ENCODE assay signal across 1 cellular context in the genomic region with DNA sequence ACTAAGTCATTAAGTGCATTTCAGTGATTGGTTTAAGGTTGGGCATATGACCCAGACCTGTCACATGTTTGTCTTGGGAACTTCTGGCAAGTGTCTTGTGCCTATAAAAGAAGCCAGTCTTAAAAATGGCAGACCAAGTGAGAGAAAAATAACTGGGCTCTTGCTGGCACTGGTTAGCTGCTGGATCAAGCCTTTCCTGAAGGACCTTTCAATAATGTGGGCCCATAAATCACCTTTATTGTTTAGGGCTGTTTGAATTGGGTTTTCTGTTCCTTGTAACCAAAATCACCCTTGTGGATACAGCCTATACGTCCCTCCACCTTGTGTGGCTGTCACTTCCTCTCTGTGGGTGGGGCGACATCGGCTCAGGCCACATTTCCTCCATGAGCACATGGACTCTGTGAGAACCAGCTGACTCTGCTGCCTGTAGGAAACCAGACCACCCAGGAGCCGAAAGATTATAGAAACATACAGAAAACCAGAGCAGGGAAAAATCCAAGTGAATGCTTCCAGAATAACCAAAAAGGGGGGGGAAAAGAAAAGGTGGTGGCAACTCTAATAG.
A peak's percentile ranks its signal among the peaks of the same experiment; 100 is the strongest.
TF ChIP-seq lines count a peak whose summit lies in the region.

No MANE protein-coding gene starts in this region.

TF ChIP-seq in GM12878, 131 proteins besides CTCF, POLR2A, EP300 and RAD21:
- TF ChIP-seq SPI1 (IDR thresholded peaks at IDR 0.05; ENCODE audit: borderline replicate concordance, insufficient read depth, low read depth, low read length) = peak; percentile 69
- no peak for TF ChIP-seq EGR1 (IDR thresholded peaks at IDR 0.05; ENCODE audit: borderline replicate concordance in 1 of 2, low read depth in 2 of 2, low read length in 2 of 2)
- TF ChIP-seq TCF12 (IDR thresholded peaks at IDR 0.05; ENCODE audit: low read depth, low read length) = no peak
- TF ChIP-seq BACH1 (IDR thresholded peaks at IDR 0.05; ENCODE audit: borderline replicate concordance) = no peak
- TF ChIP-seq SRF (IDR thresholded peaks at IDR 0.05; ENCODE audit: low read depth in 2 of 2, low read length in 2 of 2) = 0 out of 4 replicates have a peak, but pooled peaks of 1 of the 2 experiments have one; percentile 9
